20 cellular contexts compared by ENCODE assay signal in the genomic region with DNA sequence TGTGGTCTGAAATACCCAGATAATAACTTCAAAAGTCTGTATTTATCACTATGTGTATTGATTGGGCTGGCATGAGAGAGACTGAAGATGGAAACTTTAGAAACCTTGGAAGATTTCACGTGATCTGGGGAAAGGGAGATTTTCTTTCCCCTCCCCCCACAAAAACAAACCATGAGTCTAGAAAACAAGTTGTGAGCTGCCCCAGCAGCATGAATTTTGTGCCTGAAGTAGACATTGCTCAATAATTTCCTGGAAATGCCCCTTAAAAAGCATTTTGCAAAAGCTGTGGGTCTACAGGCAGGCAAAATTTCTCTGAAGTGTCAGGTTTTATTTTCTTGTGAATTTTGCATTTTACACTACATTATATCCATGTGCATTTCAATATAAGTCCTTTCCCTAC.
DNase-seq lines count a peak whose midpoint lies in the region; ATAC-seq, FAIRE-seq and TF ChIP-seq lines count a peak whose summit lies in the region.
"Had no signal": no experiment of that assay in that cellular context is flagged by ENCODE, and none has a peak within 500 bp of the region (broad histone marks: within the 10 kb centered on the region; RNA-seq: fewer than 3 reads in every experiment).

No MANE protein-coding gene starts in this region.

- H3K27me3 Mint-ChIP-seq in GM23338 (ENCODE audit: insufficient read depth, low read depth, poor library complexity): no peaks in the 10 kb centered on the region

- no peak overlapping the region for H3K23ac ChIP-seq in IMR-90 (ENCODE audit: low read depth, low read length)

- no peak overlapping the region; the same call in 1 of the 2 replicates for H3K18ac ChIP-seq in IMR-90 (ENCODE audit: low read depth, low read length)

- H4K20me1 ChIP-seq in GM23338 (replicated peaks; ENCODE audit: insufficient read depth) (no peaks in the 10 kb centered on the region), IMR-90 (ENCODE audit: insufficient read depth, low read length) (no peaks in the 10 kb centered on the region)

- H3K4me2 ChIP-seq in GM23338: no peak overlapping the region
- no peak overlapping the region for H3K4me2 ChIP-seq in IMR-90 (ENCODE audit: low read depth, low read length)

- no peaks in the 10 kb centered on the region for H3K9me3 Mint-ChIP-seq in GM23338
- H3K9me3 Mint-ChIP-seq: HFFc6 had no signal

- H3K36me3 ChIP-seq in GM23338 (ENCODE audit: insufficient read depth) (no peaks in the 10 kb centered on the region), IMR-90 (ENCODE audit: control insufficient read depth, insufficient read depth, low read length) (no peaks in the 10 kb centered on the region), bronchial epithelial cell (ENCODE audit: control insufficient read depth, insufficient read depth, low read length) (no peaks in the 10 kb centered on the region)
- H3K36me3 ChIP-seq: HAP-1 had no signal

- no peak overlapping the region for H4K91ac ChIP-seq in IMR-90 (ENCODE audit: insufficient read depth, low read depth, low read length)

- H2AK9ac ChIP-seq in IMR-90 (replicated peaks; ENCODE audit: low read depth, low read length, poor library complexity): no peak overlapping the region

- TF ChIP-seq RAD21 in IMR-90 (IDR thresholded peaks at IDR 0.05; ENCODE audit: low read length): no peak

- TF ChIP-seq POLR2A in IMR-90 (IDR thresholded peaks at IDR 0.05; ENCODE audit: low read depth, low read length): no peak

- intact Hi-C loops in IMR-90 (cut with micrococcal nuclease): no loop called here

- 0 out of 2 replicates have a peak overlapping the region, but pooled peaks have one; percentile 14 for H2AFZ ChIP-seq in GM23338
- H2AFZ ChIP-seq in IMR-90 (replicated peaks; ENCODE audit: low read length, poor library complexity): no peak overlapping the region

- CTCF ChIA-PET in IMR-90 (lab: Yijun Ruan, JAX): no interaction called here

- no peaks in the 10 kb centered on the region for H3K36me3 Mint-ChIP-seq in GM23338 (ENCODE audit: low read depth)
- H3K36me3 Mint-ChIP-seq: CD4-positive, alpha-beta memory T cell had no signal

- H3K4me3 Mint-ChIP-seq in GM23338: no peak overlapping the region
- H3K4me3 Mint-ChIP-seq: CD4-positive, alpha-beta memory T cell; HFFc6 had no signal

- no peak overlapping the region for H2AK5ac ChIP-seq in IMR-90 (ENCODE audit: low read depth, low read length)

- dilution Hi-C loops in IMR-90 (cut with HindIII; ENCODE audit: low sequenced_read_pairs, unreplicated experiment): no loop called here

- no peaks in the 10 kb centered on the region for H3K79me2 ChIP-seq in GM23338 (replicated peaks; ENCODE audit: insufficient read depth)

- H3K27ac Mint-ChIP-seq in GM23338: no peak overlapping the region
- H3K27ac Mint-ChIP-seq: CD4-positive, alpha-beta memory T cell; HFFc6 had no signal

- no peak overlapping the region for H3K56ac ChIP-seq in IMR-90 (ENCODE audit: extremely low read depth, insufficient read depth, low read length)

- H3K14ac ChIP-seq in IMR-90 (replicated peaks; ENCODE audit: low read depth, low read length): no peak overlapping the region

- WGBS in IMR-90 (ENCODE audit: extremely low coverage in 2 of 2, insufficient read length in 1 of 2), 2 experiments: no CpG with 5 or more reads among the region's 1 CpG

- H3F3A ChIP-seq in GM23338 (replicated peaks; ENCODE audit: low read depth): no peaks in the 10 kb centered on the region

- H3K9me3 ChIP-seq in IMR-90 (ENCODE audit: control insufficient read depth, insufficient read depth, low read length): no peaks in the 10 kb centered on the region
- H3K9me3 ChIP-seq: HAP-1 had no signal

- H3K4me1 ChIP-seq in GM23338 (ENCODE audit: insufficient read depth) (peaks cover 3% of the 10 kb centered on the region; the same call in 1 of the 2 replicates), IMR-90 (ENCODE audit: control insufficient read depth, insufficient read depth, low read length) (peaks cover 18% of the 10 kb centered on the region)

- no peak overlapping the region for H3K4ac ChIP-seq in IMR-90 (ENCODE audit: low read depth, low read length)

- H3K9ac ChIP-seq in IMR-90 (ENCODE audit: low read depth, low read length): no peak overlapping the region

- H3K27me3 ChIP-seq in GM23338 (ENCODE audit: insufficient read depth): no peaks in the 10 kb centered on the region
- no peaks in the 10 kb centered on the region for H3K27me3 ChIP-seq in IMR-90 (ENCODE audit: control insufficient read depth, insufficient read depth, low read length)
- no peaks in the 10 kb centered on the region for H3K27me3 ChIP-seq in bronchial epithelial cell (ENCODE audit: control insufficient read depth, insufficient read depth, low read length)

- no peaks in the 10 kb centered on the region for H3K4me1 Mint-ChIP-seq in GM23338
- H3K4me1 Mint-ChIP-seq: CD4-positive, alpha-beta memory T cell had no signal

- H4K5ac ChIP-seq in IMR-90 (ENCODE audit: low read depth, low read length): no peak overlapping the region; the same call in 1 of the 2 replicates

- FAIRE-seq in bronchial epithelial cell (lab: Jason Lieb, UNC): no peak
- FAIRE-seq: GM12891, GM19239, H54 had no signal

- peaks cover 0 to 11% of the 10 kb centered on the region in 2 experiments; a peak in 1 of 4 replicates for H3K79me1 ChIP-seq in IMR-90 (ENCODE audit: low read depth in 1 of 2, low read length in 2 of 2)

- H3K9me2 ChIP-seq in GM23338 (ENCODE audit: insufficient read depth): no peaks in the 10 kb centered on the region

- TF ChIP-seq CTCF in GM23338 (conservative IDR thresholded peaks at IDR 0.05; ENCODE audit: low read depth in 2 of 2) (no peak), IMR-90 (conservative IDR thresholded peaks at IDR 0.05; ENCODE audit: low read depth, low read length) (no peak), bronchial epithelial cell (IDR thresholded peaks at IDR 0.05; ENCODE audit: insufficient read depth, low read length, severe bottlenecking) (no peak), fibroblast of pulmonary artery (IDR thresholded peaks at IDR 0.05; ENCODE audit: low read length, missing control alignments) (no peak), GM13976 (IDR thresholded peaks at IDR 0.05; ENCODE audit: borderline replicate concordance, control extremely low read depth, extremely low read depth, insufficient read depth, missing control alignments) (no peak)

- H3K4me3 ChIP-seq in GM23338 (no peak overlapping the region), IMR-90 (ENCODE audit: insufficient read depth, low read depth, low read length) (no peak overlapping the region), bronchial epithelial cell (ENCODE audit: low read depth, low read length) (no peak overlapping the region), fibroblast of pulmonary artery (replicated peaks; ENCODE audit: low read depth, low read length) (no peak overlapping the region)
- H3K4me3 ChIP-seq: HAP-1 had no signal

- no peak overlapping the region for H2BK120ac ChIP-seq in IMR-90 (ENCODE audit: low read depth, low read length)

- no peak for ATAC-seq in GM23338
- ATAC-seq in IMR-90 (ENCODE audit: low read depth): no peak
- ATAC-seq in GM18873 (IDR thresholded peaks at IDR 0.05; ENCODE audit: low FRiP score, unreplicated experiment): no peak

- H2BK15ac ChIP-seq in IMR-90 (ENCODE audit: low read depth, low read length): no peak overlapping the region

- no peak for DNase-seq in GM23338 (ENCODE audit: low spot score)
- DNase-seq in IMR-90: no peak
- DNase-seq in bronchial epithelial cell (ENCODE audit: low read depth): peak; percentile 62
- peak; percentile 57 for DNase-seq in fibroblast of pulmonary artery (ENCODE audit: low read depth)
- DNase-seq in GM13976 (ENCODE audit: low spot score): no peak
- no peak for DNase-seq in NCI-H187 (lab: John Stamatoyannopoulos, UW)
- DNase-seq: C1 segment of cervical spinal cord; Calu3; CD4-positive, alpha-beta memory T cell; COR-L47; DMS53; DMS79 treated with DMSO at 0.1 percent for 48 hours; GF-D8; GOT3; HFFc6 had no signal

- POLR2A ChIA-PET in IMR-90 (lab: Charles Lee; ENCODE audit: unreplicated experiment): no interaction called here

- BruUV-seq in IMR-90 (replicated peaks; lab: Mats Ljungman, UMichigan): no TSS peak

- in situ Hi-C loops in IMR-90 (cut with MboI; ENCODE audit: low sequenced_read_pairs): loop anchor here (25.0 kb wide), 1 partner anchor 338 kb away; no protein-coding TSS in a partner anchor
- in situ Hi-C loops in GM13976 (cut with MboI; ENCODE audit: low sequenced_read_pairs, unreplicated experiment): no loop called here

- no peak overlapping the region for H4K8ac ChIP-seq in IMR-90 (ENCODE audit: low read depth in 2 of 2, low read length in 2 of 2)

- H3K27ac ChIP-seq in GM23338 (ENCODE audit: low read depth) (no peak overlapping the region), IMR-90 (ENCODE audit: insufficient read depth, low read length) (no peak overlapping the region)

- H2BK20ac ChIP-seq in IMR-90 (ENCODE audit: low read depth, low read length): no peak overlapping the region

- H3K9me1 ChIP-seq in IMR-90 (ENCODE audit: insufficient read depth, low read length): peaks cover 11% of the 10 kb centered on the region

- no peak overlapping the region for H2BK5ac ChIP-seq in IMR-90 (ENCODE audit: low read depth, low read length, poor library complexity, severe bottlenecking)

TF ChIP-seq in GM23338, 12 proteins besides CTCF, POLR2A, EP300 and RAD21:
- TF ChIP-seq, protein P1, sequence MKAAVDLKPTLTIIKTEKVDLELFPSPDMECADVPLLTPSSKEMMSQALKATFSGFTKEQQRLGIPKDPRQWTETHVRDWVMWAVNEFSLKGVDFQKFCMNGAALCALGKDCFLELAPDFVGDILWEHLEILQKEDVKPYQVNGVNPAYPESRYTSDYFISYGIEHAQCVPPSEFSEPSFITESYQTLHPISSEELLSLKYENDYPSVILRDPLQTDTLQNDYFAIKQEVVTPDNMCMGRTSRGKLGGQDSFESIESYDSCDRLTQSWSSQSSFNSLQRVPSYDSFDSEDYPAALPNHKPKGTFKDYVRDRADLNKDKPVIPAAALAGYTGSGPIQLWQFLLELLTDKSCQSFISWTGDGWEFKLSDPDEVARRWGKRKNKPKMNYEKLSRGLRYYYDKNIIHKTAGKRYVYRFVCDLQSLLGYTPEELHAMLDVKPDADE (IDR thresholded peaks at IDR 0.05): no peak
- no peak for TF ChIP-seq JUNB (IDR thresholded peaks at IDR 0.05; ENCODE audit: unreplicated experiment)

TF ChIP-seq in IMR-90, 13 proteins besides CTCF, POLR2A, EP300 and RAD21 (continues in another document):
- TF ChIP-seq BHLHE40 (IDR thresholded peaks at IDR 0.05; ENCODE audit: low read depth, low read length) (no peak), RCOR1 (IDR thresholded peaks at IDR 0.05; ENCODE audit: insufficient replicate concordance, low read length) (no peak)
- TF ChIP-seq, protein P2, sequence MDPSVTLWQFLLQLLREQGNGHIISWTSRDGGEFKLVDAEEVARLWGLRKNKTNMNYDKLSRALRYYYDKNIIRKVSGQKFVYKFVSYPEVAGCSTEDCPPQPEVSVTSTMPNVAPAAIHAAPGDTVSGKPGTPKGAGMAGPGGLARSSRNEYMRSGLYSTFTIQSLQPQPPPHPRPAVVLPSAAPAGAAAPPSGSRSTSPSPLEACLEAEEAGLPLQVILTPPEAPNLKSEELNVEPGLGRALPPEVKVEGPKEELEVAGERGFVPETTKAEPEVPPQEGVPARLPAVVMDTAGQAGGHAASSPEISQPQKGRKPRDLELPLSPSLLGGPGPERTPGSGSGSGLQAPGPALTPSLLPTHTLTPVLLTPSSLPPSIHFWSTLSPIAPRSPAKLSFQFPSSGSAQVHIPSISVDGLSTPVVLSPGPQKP (IDR thresholded peaks at IDR 0.05; ENCODE audit: borderline replicate concordance, low read depth, low read length): no peak

Comparison
In these comparisons a context has a peak if more than half of its experiments do, and no peak if none do; other contexts are left out.
1. DNase-seq: peak in bronchial epithelial cell (single experiment) and fibroblast of pulmonary artery (single experiment); none in GM23338 (single experiment), IMR-90 (single experiment), GM13976 (single experiment) and NCI-H187 (0 of 2).